12 cellular contexts compared by ENCODE assay signal in the genomic region with DNA sequence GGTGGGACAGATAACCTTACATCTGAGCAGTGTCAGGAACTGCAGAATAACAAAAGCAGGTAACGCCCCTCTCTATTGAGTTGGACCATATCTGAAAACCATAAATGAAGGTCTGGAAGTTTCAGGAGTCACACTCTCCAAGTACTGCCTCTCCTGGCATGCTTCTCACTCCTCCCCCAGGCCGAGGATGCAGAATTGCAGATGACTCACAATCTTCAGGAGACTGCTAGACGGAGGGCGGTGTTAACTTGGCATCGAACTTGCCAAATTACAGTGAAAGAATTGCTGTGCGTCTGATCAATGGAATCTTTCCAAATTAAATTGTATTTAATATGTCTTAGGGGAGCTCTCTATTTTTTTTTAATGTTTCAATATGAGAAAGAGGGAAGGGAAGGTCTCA.
DNase-seq lines count a peak whose midpoint lies in the region; ATAC-seq, FAIRE-seq and TF ChIP-seq lines count a peak whose summit lies in the region.
"Had no signal": no experiment of that assay in that cellular context is flagged by ENCODE, and none has a peak within 500 bp of the region (broad histone marks: within the 10 kb centered on the region; RNA-seq: fewer than 3 reads in every experiment).

No MANE protein-coding gene starts in this region.

- H3K4me1 Mint-ChIP-seq in activated naive CD8-positive, alpha-beta T cell treated with anti-CD3 and anti-CD28 coated beads for 36 hours, result peaks cover 19% of the 10 kb centered on the region

- no peak overlapping the region for H3K4me3 Mint-ChIP-seq in activated naive CD8-positive, alpha-beta T cell treated with anti-CD3 and anti-CD28 coated beads for 36 hours

- peak; percentile 94 for DNase-seq in GM03348 (ENCODE audit: low spot score)
- DNase-seq in RCC 7860 (ENCODE audit: low spot score), result peak; percentile 41
- peak; percentile 64 to 80 for DNase-seq in erythroblast (lab: John Stamatoyannopoulos, UW)
- DNase-seq in posterior cingulate gyrus, result peak in 7 of 10 donors; percentile 32 to 89 (median 51)
- no peak for DNase-seq in NCI-H82 (lab: John Stamatoyannopoulos, UW)
- DNase-seq in activated naive CD8-positive, alpha-beta T cell treated with anti-CD3 and anti-CD28 coated beads for 36 hours, result no peak
- DNase-seq: DMS153; NCI-H526 treated with DMSO at 0.1 percent for 48 hours; spleen; stimulated activated naive CD8-positive, alpha-beta T cell treated with anti-CD3 and anti-CD28 coated beads, Interleukin-15, Interleukin-2, amounts not matched to agents 100 U/mL and 50 U/mL, for 24 hours had no signal

- no peak overlapping the region for H3K27ac Mint-ChIP-seq in activated naive CD8-positive, alpha-beta T cell treated with anti-CD3 and anti-CD28 coated beads for 36 hours

- TF ChIP-seq POLR2A in erythroblast (IDR thresholded peaks at IDR 0.05; ENCODE audit: low read length), result no peak

- peak; percentile 38 for FAIRE-seq in RCC 7860 (lab: Jason Lieb, UNC)

- H3K36me3 Mint-ChIP-seq in activated naive CD8-positive, alpha-beta T cell treated with anti-CD3 and anti-CD28 coated beads for 36 hours, result peaks cover 2% of the 10 kb centered on the region

- H3K27me3 Mint-ChIP-seq in activated naive CD8-positive, alpha-beta T cell treated with anti-CD3 and anti-CD28 coated beads for 36 hours, result peaks cover 18% of the 10 kb centered on the region

- ATAC-seq in GM19452 (IDR thresholded peaks at IDR 0.05; ENCODE audit: unreplicated experiment) (no peak), HG02678 (IDR thresholded peaks at IDR 0.05; ENCODE audit: unreplicated experiment) (no peak)
- ATAC-seq: stimulated activated naive CD8-positive, alpha-beta T cell treated with anti-CD3 and anti-CD28 coated beads, Interleukin-15, Interleukin-2, amounts not matched to agents 100 U/mL and 50 U/mL, for 24 hours had no signal

- no peaks in the 10 kb centered on the region for H3K9me3 Mint-ChIP-seq in activated naive CD8-positive, alpha-beta T cell treated with anti-CD3 and anti-CD28 coated beads for 36 hours

- intact Hi-C loops in posterior cingulate gyrus (cut with DNase I), result no loop called here

Comparison
In these comparisons a context has a peak if more than half of its experiments do, and no peak if none do; other contexts are left out.
1. DNase-seq: peak in GM03348 (single experiment), RCC 7860 (single experiment), erythroblast (2 of 2) and posterior cingulate gyrus (7 of 10); none in NCI-H82 (single experiment) and activated naive CD8-positive, alpha-beta T cell treated with anti-CD3 and anti-CD28 coated beads for 36 hours (single experiment).